20 cellular contexts compared by ENCODE assay signal in genomic region chr7:132035517-132036362, GRCh38.
DNase-seq lines count a peak whose midpoint lies in the region; FAIRE-seq and TF ChIP-seq lines count a peak whose summit lies in the region.
"Had no signal": no experiment of that assay in that cellular context is flagged by ENCODE, and none has a peak within 500 bp of the region (broad histone marks: within the 10 kb centered on the region; RNA-seq: fewer than 3 reads in every experiment).

No MANE protein-coding gene starts in this region.

- H2AFZ ChIP-seq in H1 (ENCODE audit: low read length): no peak overlapping the region

- H4K8ac ChIP-seq in H1 (ENCODE audit: extremely low read depth, insufficient read depth, low read length) (no peak overlapping the region), mesendoderm (ENCODE audit: low read depth, low read length) (no peak overlapping the region)

- TF ChIP-seq RAD21 in H1 (IDR thresholded peaks at IDR 0.05 in 1 of 2, conservative IDR thresholded peaks at IDR 0.05 in 1 of 2; ENCODE audit: low read depth in 2 of 2, low read length in 2 of 2): no peak

- H3K4me3 Mint-ChIP-seq in endothelial cell (ENCODE audit: unreplicated experiment): no peak overlapping the region
- H3K4me3 Mint-ChIP-seq: activated CD4-positive, alpha-beta memory T cell treated with anti-CD3 and anti-CD28 coated beads for 36 hours; activated naive CD8-positive, alpha-beta T cell treated with anti-CD3 and anti-CD28 coated beads for 36 hours; activated T-cell treated with anti-CD3 and anti-CD28 coated beads, Interleukin-2, amount 50 U/mL, for 72 hours had no signal

- no peaks in the 10 kb centered on the region for H3K9me3 ChIP-seq in HUES48 (ENCODE audit: control insufficient read depth, insufficient read depth, low read length)
- H3K9me3 ChIP-seq in H1 (ENCODE audit: insufficient read depth in 2 of 2, low read depth in 1 of 2, low read length in 1 of 2): no peaks in the 10 kb centered on the region
- H3K9me3 ChIP-seq: sigmoid colon had no signal

- H3K9ac ChIP-seq in HUES48 (ENCODE audit: low read depth, low read length) (no peak overlapping the region), H1 (replicated peaks in 1 of 4; ENCODE audit: extremely low read depth in 1 of 4, low read depth in 3 of 4, low read length in 3 of 4) (no peak overlapping the region), mesendoderm (ENCODE audit: low read length) (no peak overlapping the region)

- H4K91ac ChIP-seq in H1 (replicated peaks; ENCODE audit: insufficient read length, low read length): no peak overlapping the region

- H2BK5ac ChIP-seq in H1 (ENCODE audit: low read depth, low read length) (no peak overlapping the region), mesendoderm (ENCODE audit: low read length) (no peak overlapping the region)

- no peaks in the 10 kb centered on the region for H3K27me3 Mint-ChIP-seq in endothelial cell (ENCODE audit: unreplicated experiment)
- H3K27me3 Mint-ChIP-seq: activated CD4-positive, alpha-beta memory T cell treated with anti-CD3 and anti-CD28 coated beads for 36 hours had no signal

- H3K23ac ChIP-seq in H1 (ENCODE audit: insufficient read length) (no peak overlapping the region), mesendoderm (ENCODE audit: low read length) (no peak overlapping the region)

- H3K4me1 ChIP-seq in HUES48 (ENCODE audit: control insufficient read depth, insufficient read depth, low read length): peaks cover 23% of the 10 kb centered on the region
- peaks cover 0 to 6% (median 4%) of the 10 kb centered on the region in 4 experiments; a peak in 5 of 7 replicates for H3K4me1 ChIP-seq in H1 (replicated peaks in 1 of 4; ENCODE audit: control insufficient read depth in 3 of 4, insufficient read depth in 4 of 4, low read length in 3 of 4)
- H3K4me1 ChIP-seq in mesendoderm (ENCODE audit: control insufficient read depth, low read depth, low read length): no peaks in the 10 kb centered on the region

- H3K9me3 Mint-ChIP-seq in endothelial cell (ENCODE audit: unreplicated experiment): no peaks in the 10 kb centered on the region
- H3K9me3 Mint-ChIP-seq: activated naive CD8-positive, alpha-beta T cell treated with anti-CD3 and anti-CD28 coated beads for 36 hours had no signal

- H4K20me1 ChIP-seq in H1 (replicated peaks in 1 of 2; ENCODE audit: control insufficient read depth in 1 of 2, insufficient read depth in 2 of 2, low read length in 2 of 2): no peaks in the 10 kb centered on the region

- TF ChIP-seq POLR2A in H1 (IDR thresholded peaks at IDR 0.05; ENCODE audit: control extremely low read depth in 1 of 2, low read depth in 2 of 2, low read length in 2 of 2): no peak

- H3K79me2 ChIP-seq in H1 (ENCODE audit: control insufficient read depth in 1 of 2, insufficient read depth in 2 of 2, low read length in 2 of 2) (no peaks in the 10 kb centered on the region), mesendoderm (ENCODE audit: control insufficient read depth, insufficient read depth, low read length) (no peaks in the 10 kb centered on the region)

- TF ChIP-seq CTCF in H1 (IDR thresholded peaks at IDR 0.05; ENCODE audit: control extremely low read depth in 1 of 3, insufficient read depth in 1 of 3, low read depth in 1 of 3, low read length in 3 of 3): no peak
- TF ChIP-seq CTCF in endothelial cell (IDR thresholded peaks at IDR 0.05; ENCODE audit: unreplicated experiment): no peak

- H2BK20ac ChIP-seq in H1 (ENCODE audit: low read length): no peak overlapping the region

- H3K14ac ChIP-seq in H1 (ENCODE audit: insufficient read length): no peak overlapping the region

- H3K27ac Mint-ChIP-seq in endothelial cell (ENCODE audit: unreplicated experiment): no peak overlapping the region
- H3K27ac Mint-ChIP-seq: activated CD4-positive, alpha-beta memory T cell treated with anti-CD3 and anti-CD28 coated beads for 36 hours; activated naive CD8-positive, alpha-beta T cell treated with anti-CD3 and anti-CD28 coated beads for 36 hours; activated T-cell treated with anti-CD3 and anti-CD28 coated beads, Interleukin-2, amount 50 U/mL, for 72 hours had no signal

- H2BK12ac ChIP-seq in H1 (ENCODE audit: low read depth, low read length): no peak overlapping the region

- H3K27me3 ChIP-seq in HUES48 (ENCODE audit: control insufficient read depth, insufficient read depth, low read length) (no peaks in the 10 kb centered on the region), H1 (replicated peaks in 1 of 4; ENCODE audit: control insufficient read depth in 3 of 4, extremely low read depth in 1 of 4, insufficient read depth in 3 of 4, low read length in 3 of 4) (no peaks in the 10 kb centered on the region), mesendoderm (ENCODE audit: insufficient read depth, low read length, poor library complexity) (no peaks in the 10 kb centered on the region)
- H3K27me3 ChIP-seq: sigmoid colon had no signal

- H3K4ac ChIP-seq in H1 (replicated peaks; ENCODE audit: insufficient read length, low read depth, low read length) (no peak overlapping the region), mesendoderm (ENCODE audit: low read depth, low read length) (no peak overlapping the region)

- TF ChIP-seq EP300 in H1 (IDR thresholded peaks at IDR 0.05; ENCODE audit: borderline replicate concordance in 1 of 2, low read depth in 2 of 2, low read length in 2 of 2): no peak

- H3K4me3 ChIP-seq in HUES48 (ENCODE audit: low read depth, low read length) (no peak overlapping the region), H1 (ENCODE audit: extremely low read depth in 1 of 4, insufficient read depth in 2 of 4, low read depth in 3 of 4, low read length in 4 of 4) (no peak overlapping the region), mesendoderm (ENCODE audit: low read length) (no peak overlapping the region)
- H3K4me3 ChIP-seq: sigmoid colon had no signal

- no peak overlapping the region for H3K18ac ChIP-seq in H1 (ENCODE audit: extremely low read depth, low read length)
- H3K18ac ChIP-seq in mesendoderm (ENCODE audit: low read length): no peak overlapping the region

- FAIRE-seq in H1 (lab: Jason Lieb, UNC): no peak
- FAIRE-seq: G401.6 had no signal

- H3K79me1 ChIP-seq in H1 (ENCODE audit: low read depth, low read length) (no peaks in the 10 kb centered on the region), mesendoderm (ENCODE audit: low read length) (no peaks in the 10 kb centered on the region)

- H2BK15ac ChIP-seq in H1 (ENCODE audit: low read length): no peak overlapping the region
- H2BK15ac ChIP-seq in mesendoderm (replicated peaks; ENCODE audit: low read depth): no peak overlapping the region

- no peaks in the 10 kb centered on the region for H3K36me3 Mint-ChIP-seq in endothelial cell (ENCODE audit: low read depth, unreplicated experiment)
- H3K36me3 Mint-ChIP-seq: activated CD4-positive, alpha-beta memory T cell treated with anti-CD3 and anti-CD28 coated beads for 36 hours; activated naive CD8-positive, alpha-beta T cell treated with anti-CD3 and anti-CD28 coated beads for 36 hours had no signal

- WGBS in H1 (ENCODE audit: extremely low coverage in 1 of 2, insufficient coverage in 1 of 2, insufficient read length in 1 of 2, insufficient replicate concordance in 2 of 2, low coverage in 1 of 2, low lambda C conversion rate in 2 of 2, missing lambda C conversion rate in 1 of 2), 2 experiments: 64% methylated on average over 9 of the region's 9 CpGs; no CpG with 5 or more reads in 1 of the 2 experiments
- WGBS in mesendoderm (ENCODE audit: extremely low coverage, insufficient coverage, low lambda C conversion rate): no CpG with 5 or more reads among the region's 9 CpGs

- CTCF ChIA-PET in H1 (lab: Charles Lee; ENCODE audit: partially characterized antibody): interaction anchor here (0.9 to 1.6 kb wide), 8 partner anchors 10 to 177 kb away, joined by 3 to 6 read pairs (median 4); no protein-coding TSS in a partner anchor

- no peak overlapping the region for H4K5ac ChIP-seq in H1 (ENCODE audit: insufficient read length, low read depth, low read length)
- no peak overlapping the region for H4K5ac ChIP-seq in mesendoderm (ENCODE audit: low read length)

- H3K56ac ChIP-seq in H1 (replicated peaks; ENCODE audit: insufficient read length, low read depth, low read length) (no peak overlapping the region), mesendoderm (ENCODE audit: low read length) (no peak overlapping the region)

- H3K27ac ChIP-seq in HUES48 (ENCODE audit: low read depth, low read length) (peak overlapping the region; percentile 74), H1 (ENCODE audit: low read depth, low read length) (no peak overlapping the region), mesendoderm (ENCODE audit: low read depth, low read length) (no peak overlapping the region)
- H3K27ac ChIP-seq: sigmoid colon, VCaP had no signal

- H2BK120ac ChIP-seq in H1 (replicated peaks; ENCODE audit: low read depth, low read length): no peak overlapping the region
- H2BK120ac ChIP-seq in mesendoderm (ENCODE audit: low read depth, low read length): no peak overlapping the region

- H3K4me2 ChIP-seq in H1 (ENCODE audit: insufficient read depth in 1 of 2, low read depth in 2 of 2, low read length in 2 of 2) (no peak overlapping the region), mesendoderm (ENCODE audit: low read length) (no peak overlapping the region)

- POLR2A ChIA-PET in H1 (lab: Charles Lee; ENCODE audit: partially characterized antibody): no interaction called here

- no peaks in the 10 kb centered on the region for H3K36me3 ChIP-seq in HUES48 (ENCODE audit: control insufficient read depth, insufficient read depth, low read length)
- no peaks in the 10 kb centered on the region for H3K36me3 ChIP-seq in H1 (ENCODE audit: control insufficient read depth in 2 of 4, insufficient read depth in 4 of 4, low read length in 3 of 4)
- H3K36me3 ChIP-seq in mesendoderm (ENCODE audit: control insufficient read depth, insufficient read depth, low read length): no peaks in the 10 kb centered on the region
- H3K36me3 ChIP-seq: sigmoid colon had no signal

- no peak overlapping the region for H2AK5ac ChIP-seq in H1 (ENCODE audit: low read depth, low read length)
- H2AK5ac ChIP-seq in mesendoderm (ENCODE audit: low read length): no peak overlapping the region

- H3K23me2 ChIP-seq in H1 (ENCODE audit: low read depth, low read length): no peaks in the 10 kb centered on the region

- H3K4me1 Mint-ChIP-seq in endothelial cell (ENCODE audit: unreplicated experiment): no peaks in the 10 kb centered on the region
- H3K4me1 Mint-ChIP-seq: activated naive CD8-positive, alpha-beta T cell treated with anti-CD3 and anti-CD28 coated beads for 36 hours had no signal

- DNase-seq in NCI-H2171 treated with DMSO at 0.1 percent for 48 hours (lab: John Stamatoyannopoulos, UW) (peak; percentile 50), H1 (ENCODE audit: low read depth in 1 of 2, low spot score in 2 of 2) (no peak), putamen (ENCODE audit: low spot score) (peak; percentile 14), mesendoderm (no peak), endothelial cell (ENCODE audit: low spot score) (no peak)
- DNase-seq in activated CD8-positive, alpha-beta memory T cell treated with anti-CD3 and anti-CD28 coated beads, Interleukin-2, amount 50 U/mL, for 4 hours: no peak
- DNase-seq: activated CD4-positive, alpha-beta memory T cell treated with anti-CD3 and anti-CD28 coated beads for 36 hours; activated naive CD8-positive, alpha-beta T cell treated with anti-CD3 and anti-CD28 coated beads for 36 hours; activated T-cell treated with anti-CD3 and anti-CD28 coated beads, Interleukin-2, amount 50 U/mL, for 72 hours; Calu3; hippocampal formation; left colon; NCI-H2029 treated with DMSO at 0.1 percent for 48 hours; NCI-H774; occipital lobe; sigmoid colon; stimulated activated CD4-positive, alpha-beta T cell treated with anti-CD3 and anti-CD28 coated beads, Interleukin-1b, Interleukin-23, amount 100 ng/mL, for 48 hours had no signal

Comparison
In these comparisons a context has a peak if more than half of its experiments do, and no peak if none do; other contexts are left out.
1. DNase-seq: peak in NCI-H2171 treated with DMSO at 0.1 percent for 48 hours (single experiment) and putamen (single experiment); none in H1 (0 of 2), mesendoderm (single experiment), endothelial cell (single experiment) and activated CD8-positive, alpha-beta memory T cell treated with anti-CD3 and anti-CD28 coated beads, Interleukin-2, amount 50 U/mL, for 4 hours (single experiment).